14 cellular contexts compared by ENCODE assay signal in genomic region chr3:168049366-168049974, GRCh38. TPM values are rescaled to one million over a fixed set of nuclear protein-coding genes. Genes with fewer than 3 reads are reported as not detected.
A peak's percentile ranks its signal among the peaks of the same experiment; 100 is the strongest.
DNase-seq lines count a peak whose midpoint lies in the region; ATAC-seq, FAIRE-seq and TF ChIP-seq lines count a peak whose summit lies in the region.
"Had no signal": no experiment of that assay in that cellular context is flagged by ENCODE, and none has a peak within 500 bp of the region (broad histone marks: within the 10 kb centered on the region; RNA-seq: fewer than 3 reads in every experiment).

No MANE protein-coding gene starts in this region.

- H3K27ac ChIP-seq in liver (ENCODE audit: low read depth in 1 of 2, low read length in 2 of 2) (peak overlapping the region; percentile 61 to 77), HepG2 (ENCODE audit: extremely low read length, insufficient read depth, low read length) (no peak overlapping the region), mesodermal cell (ENCODE audit: low read depth, low read length, severe bottlenecking) (peak overlapping the region; percentile 12)
- H3K27ac ChIP-seq: HL-60 had no signal

- TF ChIP-seq CTCF in liver (IDR thresholded peaks at IDR 0.05; ENCODE audit: low read depth, low read length, missing input control): no peak
- no peak for TF ChIP-seq CTCF in HepG2 (CRISPR knock-in tag; IDR thresholded peaks at IDR 0.05)
- no peak for TF ChIP-seq CTCF in lower leg skin (IDR thresholded peaks at IDR 0.05)

- TF ChIP-seq POLR2A in HepG2 (IDR thresholded peaks at IDR 0.05; ENCODE audit: insufficient read depth in 1 of 2, low read depth in 2 of 2, low read length in 2 of 2) (no peak), lower leg skin (IDR thresholded peaks at IDR 0.05) (no peak)

- intact Hi-C loops in HepG2 (cut with micrococcal nuclease; ENCODE audit: unreplicated experiment) (loop anchor here (5.0 to 10.0 kb wide), 2 partner anchors 645 to 798 kb away; no protein-coding TSS in a partner anchor), lower leg skin (cut with DNase I; ENCODE audit: low total_unique reads) (no loop called here)

- no peaks in the 10 kb centered on the region for H3K9me3 ChIP-seq in liver (ENCODE audit: control insufficient read depth in 4 of 4, low read length in 3 of 4)
- no peaks in the 10 kb centered on the region for H3K9me3 ChIP-seq in HepG2 (ENCODE audit: low read length)
- H3K9me3 ChIP-seq in mesodermal cell (ENCODE audit: control insufficient read depth, low read length): no peaks in the 10 kb centered on the region

- no peak overlapping the region for H2AFZ ChIP-seq in HepG2 (ENCODE audit: low read length)

- peaks cover 30% of the 10 kb centered on the region for H3K79me2 ChIP-seq in HepG2 (ENCODE audit: insufficient read depth, low read length)

- 56% methylated on average over 6 of the region's 6 CpGs for WGBS in liver
- 86% methylated on average over 6 of the region's 6 CpGs for WGBS in HepG2 (ENCODE audit: low lambda C conversion rate)
- 89 to 91% methylated on average over 6 of the region's 6 CpGs for WGBS in mesodermal cell (ENCODE audit: insufficient coverage in 2 of 2), 2 experiments
- WGBS in lower leg skin, 2 donors: 65 to 74% methylated on average over 6 of the region's 6 CpGs

- H3K27me3 ChIP-seq in liver (ENCODE audit: control insufficient read depth in 4 of 4, insufficient read depth in 4 of 4, low read length in 3 of 4): no peaks in the 10 kb centered on the region
- H3K27me3 ChIP-seq in HepG2 (ENCODE audit: control insufficient read depth in 1 of 2, insufficient read depth in 2 of 2, low read length in 2 of 2): no peaks in the 10 kb centered on the region

- CTCF ChIA-PET in HepG2 (lab: Yijun Ruan, JAX; ENCODE audit: low intra/inter-chr PET ratio, low total read pairs): interaction anchor here (4.2 kb wide), 1 partner anchor 116 kb away, joined by 117 read pairs; no protein-coding TSS in a partner anchor

- no TSS peak for BruUV-seq in HepG2 (replicated peaks; lab: Mats Ljungman, UMichigan)

- no peak overlapping the region for H3K4me3 ChIP-seq in liver (ENCODE audit: low read depth in 1 of 3, low read length in 3 of 3)
- H3K4me3 ChIP-seq in HepG2 (replicated peaks in 1 of 3; ENCODE audit: insufficient read depth in 1 of 3, low read depth in 2 of 3, low read length in 3 of 3): no peak overlapping the region
- H3K4me3 ChIP-seq in mesodermal cell (ENCODE audit: extremely low read depth, insufficient read depth, low read length, poor library complexity, severe bottlenecking): no peak overlapping the region
- H3K4me3 ChIP-seq in lower leg skin (ENCODE audit: low read depth, poor library complexity, severe bottlenecking): no peak overlapping the region

- TF ChIP-seq RAD21 in liver (IDR thresholded peaks at IDR 0.05) (no peak), HepG2 (CRISPR knock-in tag; IDR thresholded peaks at IDR 0.05) (no peak)

- POLR2A ChIA-PET in HepG2 (lab: Yijun Ruan, JAX): no interaction called here

- no peak for TF ChIP-seq EP300 in HepG2 (IDR thresholded peaks at IDR 0.05; ENCODE audit: low read depth in 2 of 2, low read length in 2 of 2)
- TF ChIP-seq EP300 in HepG2 (CRISPR knock-in tag; IDR thresholded peaks at IDR 0.05; ENCODE audit: borderline replicate concordance): no peak

- no peak for FAIRE-seq in HepG2 (lab: Jason Lieb, UNC)

- no peak for ATAC-seq in HepG2
- ATAC-seq: activated CD4-positive, alpha-beta T cell treated with anti-CD3 and anti-CD28 coated beads for 36 hours; activated T-helper 17 cell treated with anti-CD3 and anti-CD28 coated beads, Interleukin-2, amount 50 U/mL, for 72 hours; naive thymus-derived CD4-positive, alpha-beta T cell had no signal

- in situ Hi-C loops in HepG2 (cut with HindIII; ENCODE audit: extremely low pct_ligation_motif_present, low pct_unique_long_range_greater_than_20kb): no loop called here

- H3K4me1 ChIP-seq in liver (ENCODE audit: control insufficient read depth in 4 of 4, insufficient read depth in 4 of 4, low read length in 3 of 4) (peaks cover 0 to 29% (median 10%) of the 10 kb centered on the region in 4 donors), HepG2 (ENCODE audit: insufficient read depth, low read length) (no peaks in the 10 kb centered on the region), mesodermal cell (ENCODE audit: control insufficient read depth, insufficient read depth, low read length, poor library complexity, severe bottlenecking) (no peaks in the 10 kb centered on the region)

- 0 out of 2 replicates have a peak, but pooled peaks cover 5% of the 10 kb centered on the region for H4K20me1 ChIP-seq in HepG2 (ENCODE audit: insufficient read depth, low read length)

- no peak overlapping the region for H3K4me2 ChIP-seq in HepG2 (ENCODE audit: low read depth, low read length)

- H3K9ac ChIP-seq in liver (ENCODE audit: low read depth in 1 of 2, low read length in 2 of 2) (no peak overlapping the region), HepG2 (ENCODE audit: insufficient read depth, low read depth, low read length) (no peak overlapping the region)

- H3K36me3 ChIP-seq in liver (ENCODE audit: control insufficient read depth in 4 of 4, insufficient read depth in 3 of 4, low read depth in 1 of 4, low read length in 3 of 4): no peaks in the 10 kb centered on the region
- peaks cover 0 to 2% of the 10 kb centered on the region in 2 experiments; a peak in 1 of 5 replicates for H3K36me3 ChIP-seq in HepG2 (replicated peaks in 1 of 2; ENCODE audit: control insufficient read depth in 1 of 2, insufficient read depth in 2 of 2, low read length in 2 of 2)
- H3K36me3 ChIP-seq in mesodermal cell (ENCODE audit: control insufficient read depth, insufficient read depth, low read length): no peaks in the 10 kb centered on the region

- no peak for DNase-seq in HepG2 (ENCODE audit: low spot score)
- DNase-seq in fibroblast of gingiva (ENCODE audit: low read depth): peak; percentile 64
- DNase-seq in lower leg skin (ENCODE audit: low spot score in 2 of 2): no peak
- no peak for DNase-seq in inferior parietal cortex (ENCODE audit: extremely low spot score)
- DNase-seq in mesenteric fat pad (ENCODE audit: low spot score): no peak
- no peak for DNase-seq in stimulated activated CD4-positive, alpha-beta T cell treated with anti-CD3 and anti-CD28 coated beads, Interleukin-4, amount 100 ng/mL, for 24 hours
- DNase-seq: activated CD4-positive, alpha-beta T cell treated with anti-CD3 and anti-CD28 coated beads for 36 hours; EL; hypothalamus; naive thymus-derived CD4-positive, alpha-beta T cell had no signal

TF ChIP-seq in liver, 16 proteins besides CTCF, POLR2A, EP300 and RAD21 (continues in another document):
- TF ChIP-seq YY1 (IDR thresholded peaks at IDR 0.05): peak; percentile 41
- TF ChIP-seq, protein P1, sequence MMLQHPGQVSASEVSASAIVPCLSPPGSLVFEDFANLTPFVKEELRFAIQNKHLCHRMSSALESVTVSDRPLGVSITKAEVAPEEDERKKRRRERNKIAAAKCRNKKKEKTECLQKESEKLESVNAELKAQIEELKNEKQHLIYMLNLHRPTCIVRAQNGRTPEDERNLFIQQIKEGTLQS (IDR thresholded peaks at IDR 0.05): no peak

TF ChIP-seq in HepG2, 621 proteins besides CTCF, POLR2A, EP300 and RAD21 (continues in another document):
- TF ChIP-seq TOE1 (CRISPR knock-in tag; IDR thresholded peaks at IDR 0.05) (no peak), ZFX (CRISPR knock-in tag; IDR thresholded peaks at IDR 0.05; ENCODE audit: low read depth) (no peak)

RNA-seq across cellular contexts. Expression of gene GOLIM4, which starts 46.3 kb away (rescaled TPM):
- total RNA-seq in liver: 10 to 100 TPM; 17.9 to 47.9 TPM
- polyA plus RNA-seq in liver: 10 to 100 TPM; 22.5 to 43.0 TPM
- 31.5 and 47.7 TPM in 2 replicates for total RNA-seq in HepG2 (2016; rRNA removed; fragmentation: Illumina TruSeq; extraction: Trizol)
- total RNA-seq in HepG2 (2016; cell fraction: cytosol; rRNA removed; fragmentation: Illumina TruSeq; extraction: Trizol; ENCODE audit: low read depth): 7.7 and 9.3 TPM in 2 replicates
- total RNA-seq in HepG2 (2016; cell fraction: insoluble cytoplasmic fraction; rRNA removed; fragmentation: Illumina TruSeq; extraction: Trizol): 33.4 and 49.5 TPM in 2 replicates
- 11.5 and 12.4 TPM in 2 replicates for total RNA-seq in HepG2 (2016; cell fraction: membrane; rRNA removed; fragmentation: Illumina TruSeq; extraction: Trizol)
- total RNA-seq in HepG2 (2016; cell fraction: nucleus; rRNA removed; fragmentation: Illumina TruSeq; extraction: Trizol): 45.0 and 48.7 TPM in 2 replicates
- polyA plus RNA-seq in HepG2 (2011; rRNA removed): 10.8 and 10.9 TPM in 2 replicates
- polyA plus RNA-seq in HepG2 (2011; cell fraction: cytosol; rRNA removed): 13.3 and 13.6 TPM in 2 replicates
- 12.0 and 12.4 TPM in 2 replicates for polyA plus RNA-seq in HepG2 (2011; cell fraction: nucleus; rRNA removed)
- polyA plus RNA-seq in HepG2 (2012): 26.9 and 28.2 TPM in 2 replicates
- 1.1 and 1.4 TPM in 2 replicates for polyA plus RNA-seq in HepG2 (2016; cell fraction: cytosol; fragmentation: Illumina TruSeq; extraction: Trizol; ENCODE audit: low read depth)
- polyA plus RNA-seq in HepG2 (2016; cell fraction: insoluble cytoplasmic fraction; fragmentation: Illumina TruSeq; extraction: Trizol; ENCODE audit: low read depth): 26.8 and 32.2 TPM in 2 replicates
- polyA plus RNA-seq in HepG2 (2016; cell fraction: membrane; fragmentation: Illumina TruSeq; extraction: Trizol; ENCODE audit: low read depth): 3.4 and 3.7 TPM in 2 replicates
- polyA plus RNA-seq in HepG2 (2016; cell fraction: nucleus; fragmentation: Illumina TruSeq; extraction: Trizol; ENCODE audit: insufficient read depth, low read depth): 44.3 and 45.5 TPM in 2 replicates
- 15.3 and 32.9 TPM in 2 replicates for polyA minus RNA-seq in HepG2 (2011; rRNA and poly(A)+ RNA removed; ENCODE audit: low replicate concordance)
- 24.1 and 25.6 TPM in 2 replicates for polyA minus RNA-seq in HepG2 (2011; cell fraction: cytosol; rRNA and poly(A)+ RNA removed)
- polyA minus RNA-seq in HepG2 (2011; cell fraction: nucleus; rRNA and poly(A)+ RNA removed): 36.9 and 37.2 TPM in 2 replicates
- polyA plus RNA-seq in mesodermal cell (2013, experiment 1 of 2): 58.4 TPM
- 63.8 TPM for polyA plus RNA-seq in mesodermal cell (2013, experiment 2 of 2)
- total RNA-seq in lower leg skin: 10 to 100 TPM in 3 of 4 donors, 1 to 10 TPM in 1; 7.6 to 25.5 (median 14.5) TPM
- 26.0 TPM for total RNA-seq in mesenteric fat pad
- polyA plus RNA-seq: naive thymus-derived CD4-positive, alpha-beta T cell had no signal
